ENCODE assay signal across 8 cellular contexts in genomic region chr19:19531951-19532805, GRCh38. TPM values are rescaled to one million over a fixed set of nuclear protein-coding genes. Genes with fewer than 3 reads are reported as not detected.
DNase-seq lines count a peak whose midpoint lies in the region.

No MANE protein-coding gene starts in this region.

- DNase-seq in AG08396 (ENCODE audit: low spot score) (peak; percentile 90), GM19240 (ENCODE audit: insufficient read length, low spot score) (peak; percentile 93), NCI-H2227 treated with DMSO at 0.1 percent for 48 hours (lab: John Stamatoyannopoulos, UW) (peak; percentile 17), dermis microvascular lymphatic vessel endothelial cell (ENCODE audit: low read depth in 2 of 2) (peak; percentile 5 to 54), medulla oblongata (ENCODE audit: extremely low spot score) (peak; percentile 81)
- peak; percentile 87 to 90 for DNase-seq in activated CD4-positive, alpha-beta T cell treated with anti-CD3 and anti-CD28 coated beads, Interleukin-2, amount 50 U/mL, for 48 hours
- peak; percentile 62 for DNase-seq in stimulated activated CD8-positive, alpha-beta memory T cell treated with anti-CD3 and anti-CD28 coated beads, Interleukin-12 subunit alpha, Interleukin-12 subunit beta, amount 100 ng/mL, for 24 hours (ENCODE audit: extremely low read depth)
- DNase-seq in NK-92 treated with Interleukin-12 subunit alpha and Interleukin-12 subunit beta, amount 100 ng/mL, for 24 hours (lab: John Stamatoyannopoulos, UW), result no peak

RNA-seq across cellular contexts. Expression of gene YJEFN3, which starts 3.5 kb away (rescaled TPM):
- total RNA-seq in dermis microvascular lymphatic vessel endothelial cell, result 0.25 and 0.26 TPM in 2 replicates

RNA-seq across cellular contexts. Expression of gene CILP2, which starts 5.9 kb away (rescaled TPM):
- under 0.01 TPM in 2 replicates for total RNA-seq in dermis microvascular lymphatic vessel endothelial cell

RNA-seq across cellular contexts. Expression of gene NDUFA13, which starts 16.2 kb away (rescaled TPM):
- total RNA-seq in dermis microvascular lymphatic vessel endothelial cell, result 221 and 250 TPM in 2 replicates

RNA-seq across cellular contexts. Expression of gene TSSK6, which starts 16.8 kb away (rescaled TPM):
- total RNA-seq in dermis microvascular lymphatic vessel endothelial cell, result 0.26 and 0.89 TPM in 2 replicates
